Comparison of ENCODE assay signal across 8 cellular contexts in the genomic region with DNA sequence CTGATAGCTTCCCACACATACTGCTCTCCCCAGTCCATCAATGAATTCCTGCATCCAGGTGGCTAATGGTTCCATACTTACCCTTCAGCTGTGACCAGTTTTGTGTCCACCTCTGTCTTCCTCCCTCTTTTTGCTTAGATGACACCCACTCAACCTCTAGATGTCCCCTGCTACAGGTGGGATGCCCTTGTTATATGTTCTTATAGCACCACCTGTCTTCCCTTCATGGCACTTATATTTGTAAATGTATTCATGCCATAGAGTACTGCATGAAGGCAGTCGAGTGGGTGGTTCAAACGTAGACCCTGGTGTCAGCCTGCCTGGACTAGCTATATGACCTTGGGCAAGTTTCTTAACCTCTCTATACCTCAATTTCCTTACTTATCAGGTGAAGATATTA. TPM values are rescaled to one million over a fixed set of nuclear protein-coding genes. Genes with fewer than 3 reads are reported as not detected.
DNase-seq lines count a peak whose midpoint lies in the region; ATAC-seq and TF ChIP-seq lines count a peak whose summit lies in the region.

No MANE protein-coding gene starts in this region.

- no peak overlapping the region for H2AFZ ChIP-seq in OCI-LY3 (ENCODE audit: low read depth, low read length)

- H3K4me3 ChIP-seq in OCI-LY3 (ENCODE audit: low read length) = no peak overlapping the region

- no peak overlapping the region for H3K9ac ChIP-seq in OCI-LY3 (ENCODE audit: low read length)

- H3K79me2 ChIP-seq in OCI-LY3 (ENCODE audit: low read length) = no peaks in the 10 kb centered on the region

- H3K27me3 ChIP-seq in OCI-LY3 (ENCODE audit: low read depth, low read length) = no peaks in the 10 kb centered on the region

- H3K27ac ChIP-seq in OCI-LY3 (ENCODE audit: low read length) = no peak overlapping the region
- no peak overlapping the region for H3K27ac ChIP-seq in substantia nigra (ENCODE audit: low read depth, low read length, poor library complexity, severe bottlenecking)

- H3K4me2 ChIP-seq in OCI-LY3 (ENCODE audit: low read length) = no peak overlapping the region

- TF ChIP-seq CTCF in OCI-LY3 (IDR thresholded peaks at IDR 0.05; ENCODE audit: low read depth, low read length) = peak; percentile 92

- peak; percentile 82 for ATAC-seq in GM18511 (IDR thresholded peaks at IDR 0.05; ENCODE audit: unreplicated experiment)
- peak; percentile 64 for ATAC-seq in HG02610 (IDR thresholded peaks at IDR 0.05; ENCODE audit: unreplicated experiment)
- ATAC-seq in left ventricle myocardium superior = peak; percentile 61

- H4K20me1 ChIP-seq in OCI-LY3 (ENCODE audit: insufficient read depth, low read length) = no peaks in the 10 kb centered on the region

- H3K36me3 ChIP-seq in OCI-LY3 (replicated peaks; ENCODE audit: low read depth, low read length) = peaks cover 14% of the 10 kb centered on the region

- DNase-seq in left ventricle myocardium superior = no peak
- DNase-seq in substantia nigra (lab: John Stamatoyannopoulos, UW) = no peak
- DNase-seq in stimulated activated CD4-positive, alpha-beta T cell treated with anti-CD3 and anti-CD28 coated beads, Interleukin-2, amount 100 ng/mL, for 24 hours = no peak
- no peak for DNase-seq in epidermal melanocyte (ENCODE audit: insufficient read length, low spot score)
- DNase-seq in dedifferentiated amniotic fluid mesenchymal stem cell (ENCODE audit: extremely low spot score) = no peak

- H3K9me3 ChIP-seq in OCI-LY3 (ENCODE audit: insufficient read depth, low read length) = no peaks in the 10 kb centered on the region

- H3K4me1 ChIP-seq in OCI-LY3 (ENCODE audit: low read length) = peaks cover 19% of the 10 kb centered on the region

- intact Hi-C loops in left ventricle myocardium superior (cut with micrococcal nuclease) = no loop called here

RNA-seq across cellular contexts. Expression of a gene that starts 6.5 kb away (rescaled TPM):
- 61.1 TPM for total RNA-seq in left ventricle myocardium superior
